1 cellular context compared by ENCODE assay signal in genomic region chr1:92485374-92486250, GRCh38.
TF ChIP-seq lines count a peak whose summit lies in the region.

No MANE protein-coding gene starts in this region.

TF ChIP-seq in HEK293, 187 proteins besides CTCF, POLR2A, EP300 and RAD21 (continued from another document and continues in another):
- no peak for TF ChIP-seq ZNF623 (tag by site-specific recombination; IDR thresholded peaks at IDR 0.05)
- TF ChIP-seq ZIC2 (tag by site-specific recombination; IDR thresholded peaks at IDR 0.05): peak; percentile 99
- peak; percentile 85 for TF ChIP-seq ZNF2 (tag by site-specific recombination; IDR thresholded peaks at IDR 0.05)
- TF ChIP-seq BCL11B (tag by site-specific recombination; IDR thresholded peaks at IDR 0.05; ENCODE audit: low read depth): peak; percentile 82; the same call in 1 of the 2 replicates
- TF ChIP-seq ZNF488 (tag by site-specific recombination; IDR thresholded peaks at IDR 0.05): no peak
- TF ChIP-seq ZNF398 (tag by site-specific recombination; IDR thresholded peaks at IDR 0.05): peak; percentile 67; the same call in 1 of the 2 replicates
- TF ChIP-seq ATF2 (tag by site-specific recombination; IDR thresholded peaks at IDR 0.05; ENCODE audit: low read depth): no peak
- peak; percentile 94 for TF ChIP-seq ZNF600 (tag by site-specific recombination; IDR thresholded peaks at IDR 0.05)
- TF ChIP-seq ZNF791 (tag by site-specific recombination; IDR thresholded peaks at IDR 0.05): no peak
- peak; percentile 49 for TF ChIP-seq SP2 (tag by site-specific recombination; IDR thresholded peaks at IDR 0.05)
- TF ChIP-seq ZEB2 (tag by site-specific recombination; IDR thresholded peaks at IDR 0.05): peak; percentile 95
- TF ChIP-seq ZNF155 (tag by site-specific recombination; IDR thresholded peaks at IDR 0.05): no peak
- TF ChIP-seq ZNF362 (tag by site-specific recombination; IDR thresholded peaks at IDR 0.05): 0 out of 2 replicates have a peak, but pooled peaks have one; percentile 49
- no peak for TF ChIP-seq ZNF221 (tag by site-specific recombination; IDR thresholded peaks at IDR 0.05; ENCODE audit: borderline replicate concordance)
- peak; percentile 41; the same call in 1 of the 2 replicates for TF ChIP-seq ZNF629 (tag by site-specific recombination; IDR thresholded peaks at IDR 0.05)
- TF ChIP-seq KLF17 (tag by site-specific recombination; IDR thresholded peaks at IDR 0.05): peak; percentile 80
- TF ChIP-seq ZNF114 (tag by site-specific recombination; IDR thresholded peaks at IDR 0.05): no peak
- 0 out of 2 replicates have a peak, but pooled peaks have one; percentile 8 for TF ChIP-seq OVOL3 (tag by site-specific recombination; IDR thresholded peaks at IDR 0.05)
- peak; percentile 52 for TF ChIP-seq ZNF596 (tag by site-specific recombination; IDR thresholded peaks at IDR 0.05)
- TF ChIP-seq ZXDB (tag by site-specific recombination; IDR thresholded peaks at IDR 0.05): peak; percentile 84
- peak; percentile 97 for TF ChIP-seq SCRT2 (tag by site-specific recombination; IDR thresholded peaks at IDR 0.05)
- 0 out of 2 replicates have a peak, but pooled peaks have one; percentile 57 for TF ChIP-seq ZNF843 (tag by site-specific recombination; IDR thresholded peaks at IDR 0.05)
- 0 out of 2 replicates have a peak, but pooled peaks have one; percentile 39 for TF ChIP-seq ZNF18 (tag by site-specific recombination; IDR thresholded peaks at IDR 0.05)
- peak; percentile 55 for TF ChIP-seq ZNF324 (tag by site-specific recombination; IDR thresholded peaks at IDR 0.05)
- peak; percentile 90 for TF ChIP-seq EGR2 (tag by site-specific recombination; IDR thresholded peaks at IDR 0.05; ENCODE audit: low read depth)
- peak; percentile 87 for TF ChIP-seq ZBTB10 (tag by site-specific recombination; IDR thresholded peaks at IDR 0.05)
- TF ChIP-seq FEZF1 (tag by site-specific recombination; IDR thresholded peaks at IDR 0.05): no peak
- peak; percentile 92 for TF ChIP-seq HIC1 (tag by site-specific recombination; IDR thresholded peaks at IDR 0.05)
- TF ChIP-seq PRDM10 (tag by site-specific recombination; IDR thresholded peaks at IDR 0.05): peak; percentile 72
- peak; percentile 98 for TF ChIP-seq GLIS1 (tag by site-specific recombination; IDR thresholded peaks at IDR 0.05)
- TF ChIP-seq ZNF621 (tag by site-specific recombination; IDR thresholded peaks at IDR 0.05): no peak
- TF ChIP-seq KLF1 (tag by site-specific recombination; IDR thresholded peaks at IDR 0.05): peak; percentile 74; the same call in 1 of the 2 replicates
- TF ChIP-seq ZNF580 (tag by site-specific recombination; IDR thresholded peaks at IDR 0.05): 0 out of 2 replicates have a peak, but pooled peaks have one; percentile 7
- peak; percentile 50 for TF ChIP-seq SP3 (tag by site-specific recombination; IDR thresholded peaks at IDR 0.05)
- peak; percentile 94 for TF ChIP-seq GLIS2 (tag by site-specific recombination; IDR thresholded peaks at IDR 0.05)
- no peak for TF ChIP-seq ZNF132 (tag by site-specific recombination; IDR thresholded peaks at IDR 0.05; ENCODE audit: borderline replicate concordance)
- peak; percentile 82; the same call in 1 of the 2 replicates for TF ChIP-seq REPIN1 (tag by site-specific recombination; IDR thresholded peaks at IDR 0.05; ENCODE audit: low read depth)
- no peak for TF ChIP-seq ZNF23 (tag by site-specific recombination; IDR thresholded peaks at IDR 0.05; ENCODE audit: borderline replicate concordance)
- TF ChIP-seq ZNF624 (tag by site-specific recombination; IDR thresholded peaks at IDR 0.05): no peak
- 0 out of 2 replicates have a peak, but pooled peaks have one; percentile 24 for TF ChIP-seq MZF1 (tag by site-specific recombination; IDR thresholded peaks at IDR 0.05; ENCODE audit: borderline replicate concordance)
- peak; percentile 59; the same call in 1 of the 2 replicates for TF ChIP-seq ZNF394 (tag by site-specific recombination; IDR thresholded peaks at IDR 0.05; ENCODE audit: borderline replicate concordance)
- TF ChIP-seq KLF9 (tag by site-specific recombination; IDR thresholded peaks at IDR 0.05; ENCODE audit: low read depth): peak; percentile 70; the same call in 1 of the 2 replicates
- TF ChIP-seq ZNF645 (tag by site-specific recombination; IDR thresholded peaks at IDR 0.05): no peak
- peak; percentile 75; the same call in 1 of the 2 replicates for TF ChIP-seq ZNF501 (tag by site-specific recombination; IDR thresholded peaks at IDR 0.05)
- peak; percentile 65 for TF ChIP-seq WT1 (tag by site-specific recombination; IDR thresholded peaks at IDR 0.05)
